Comparison of ENCODE assay signal across 9 cellular contexts in genomic region chr1:201945157-201945556, GRCh38.
DNase-seq lines count a peak whose midpoint lies in the region; TF ChIP-seq lines count a peak whose summit lies in the region.
"Had no signal": no experiment of that assay in that cellular context is flagged by ENCODE, and none has a peak within 500 bp of the region (broad histone marks: within the 10 kb centered on the region; RNA-seq: fewer than 3 reads in every experiment).

No MANE protein-coding gene starts in this region.

- no peaks in the 10 kb centered on the region for H3K36me3 Mint-ChIP-seq in nephron (ENCODE audit: low read depth)

- no peaks in the 10 kb centered on the region for H3K9me3 Mint-ChIP-seq in nephron

- DNase-seq in AG09309 (ENCODE audit: low read depth), result no peak
- DNase-seq in LNCaP clone FGC (ENCODE audit: low read depth), result no peak
- no peak for DNase-seq in epithelial cell of esophagus (ENCODE audit: low read depth)
- no peak for DNase-seq in NCI-H345 treated with DMSO at 0.1 percent for 48 hours (lab: John Stamatoyannopoulos, UW; ENCODE audit: unreplicated experiment)
- DNase-seq in stimulated activated CD4-positive, alpha-beta T cell treated with anti-CD3 and anti-CD28 coated beads, Interleukin-1b, Interleukin-23, amount 100 ng/mL, for 48 hours, result no peak
- DNase-seq in effector CD8-positive, alpha-beta T cell (lab: John Stamatoyannopoulos, UW), result no peak
- no peak for DNase-seq in SIG-M5 treated with dmso at 0.1 percent for 504 hours (lab: John Stamatoyannopoulos, UW; ENCODE audit: unreplicated experiment)
- DNase-seq: substantia nigra had no signal

- peak overlapping the region; percentile 73 to 81 (median 79) for H3K4me3 Mint-ChIP-seq in nephron

- H3K4me3 ChIP-seq in AG09309 (ENCODE audit: control insufficient read depth, low read depth, low read length), result peak overlapping the region; percentile 70
- no peak overlapping the region for H3K4me3 ChIP-seq in LNCaP clone FGC (ENCODE audit: low read depth, low read length)
- no peak overlapping the region for H3K4me3 ChIP-seq in epithelial cell of esophagus (ENCODE audit: low read length)

- H3K4me1 Mint-ChIP-seq in nephron, result peaks cover 51% of the 10 kb centered on the region

- TF ChIP-seq CTCF in AG09309 (IDR thresholded peaks at IDR 0.05; ENCODE audit: control insufficient read depth, insufficient read depth, low read depth, low read length, missing control alignments) (peak; percentile 58), LNCaP clone FGC (IDR thresholded peaks at IDR 0.05; ENCODE audit: control insufficient read depth, extremely low read depth, insufficient read depth) (peak; percentile 35), epithelial cell of esophagus (IDR thresholded peaks at IDR 0.05; ENCODE audit: insufficient read depth, low read depth, low read length, missing control alignments) (peak; percentile 26), nephron (IDR thresholded peaks at IDR 0.05; ENCODE audit: unreplicated experiment in 3 of 3) (peak; percentile 21 to 30 (median 30))

- peaks cover 19% of the 10 kb centered on the region for H3K27me3 Mint-ChIP-seq in nephron (ENCODE audit: low read depth)

- peak overlapping the region in 2 of 3 experiments; percentile 52 to 73 for H3K27ac Mint-ChIP-seq in nephron
